1 cellular context compared by ENCODE assay signal in genomic region chr19:7863157-7863970, GRCh38.
TF ChIP-seq lines count a peak whose summit lies in the region.

No MANE protein-coding gene starts in this region.

TF ChIP-seq in endothelial cell of umbilical vein, 7 proteins besides CTCF, POLR2A, EP300 and RAD21:
- TF ChIP-seq, protein P1, sequence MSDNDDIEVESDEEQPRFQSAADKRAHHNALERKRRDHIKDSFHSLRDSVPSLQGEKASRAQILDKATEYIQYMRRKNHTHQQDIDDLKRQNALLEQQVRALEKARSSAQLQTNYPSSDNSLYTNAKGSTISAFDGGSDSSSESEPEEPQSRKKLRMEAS (IDR thresholded peaks at IDR 0.05; ENCODE audit: insufficient read depth, insufficient read length) = no peak
- TF ChIP-seq EZH2 (IDR thresholded peaks at IDR 0.05; ENCODE audit: borderline replicate concordance, low read depth, low read length, severe bottlenecking) = peak; percentile 78
